24 cellular contexts compared by ENCODE assay signal in genomic region chr19:6006896-6007295, GRCh38. TPM values are rescaled to one million over a fixed set of nuclear protein-coding genes. Genes with fewer than 3 reads are reported as not detected.
DNase-seq lines count a peak whose midpoint lies in the region; ATAC-seq, FAIRE-seq and TF ChIP-seq lines count a peak whose summit lies in the region.
"Had no signal": no experiment of that assay in that cellular context is flagged by ENCODE, and none has a peak within 500 bp of the region (broad histone marks: within the 10 kb centered on the region; RNA-seq: fewer than 3 reads in every experiment).

No MANE protein-coding gene starts in this region.

- no peak overlapping the region for H2BK5ac ChIP-seq in IMR-90 (ENCODE audit: low read depth, low read length, poor library complexity, severe bottlenecking)

- H3K4me1 ChIP-seq in SK-N-SH (ENCODE audit: control insufficient read depth in 1 of 2, insufficient read depth in 2 of 2, low read depth in 1 of 2, low read length in 1 of 2), result peaks cover 0 to 8% of the 10 kb centered on the region in 2 experiments; a peak in 1 of 4 replicates
- H3K4me1 ChIP-seq in IMR-90 (ENCODE audit: control insufficient read depth, insufficient read depth, low read length), result no peaks in the 10 kb centered on the region
- no peaks in the 10 kb centered on the region for H3K4me1 ChIP-seq in kidney (ENCODE audit: control insufficient read depth in 1 of 2, insufficient read depth in 1 of 2, low read depth in 1 of 2, low read length in 2 of 2)
- H3K4me1 ChIP-seq: A549, Caco-2 had no signal

- POLR2A ChIA-PET in SK-N-SH (lab: Yijun Ruan, JAX) (no interaction called here), IMR-90 (lab: Charles Lee; ENCODE audit: unreplicated experiment) (no interaction called here)

- no peaks in the 10 kb centered on the region for H3K4me1 Mint-ChIP-seq in activated T-helper 17 cell treated with anti-CD3 and anti-CD28 coated beads, Interleukin-2, amount 50 U/mL, for 72 hours
- H3K4me1 Mint-ChIP-seq: B cell had no signal

- H3K4me2 ChIP-seq in SK-N-SH (no peak overlapping the region), IMR-90 (ENCODE audit: low read depth, low read length) (no peak overlapping the region)
- H3K4me2 ChIP-seq: A549; BLaER1 treated with 17β-estradiol and CSF1 and Interleukin-3, amounts not matched to agents 10 nM and 100 nM had no signal

- no peaks in the 10 kb centered on the region for H3K79me1 ChIP-seq in IMR-90 (ENCODE audit: low read depth in 1 of 2, low read length in 2 of 2)

- H2BK20ac ChIP-seq in IMR-90 (ENCODE audit: low read depth, low read length), result no peak overlapping the region

- no peak overlapping the region for H4K91ac ChIP-seq in IMR-90 (ENCODE audit: insufficient read depth, low read depth, low read length)

- H4K20me1 ChIP-seq in SK-N-SH (ENCODE audit: insufficient read depth) (no peaks in the 10 kb centered on the region), IMR-90 (ENCODE audit: insufficient read depth, low read length) (no peaks in the 10 kb centered on the region; the same call in 1 of the 2 replicates)
- H4K20me1 ChIP-seq: BLaER1 treated with 17β-estradiol and CSF1 and Interleukin-3, amounts not matched to agents 10 nM and 100 nM had no signal

- no peak overlapping the region for H3K27ac Mint-ChIP-seq in activated T-helper 17 cell treated with anti-CD3 and anti-CD28 coated beads, Interleukin-2, amount 50 U/mL, for 72 hours
- H3K27ac Mint-ChIP-seq: B cell; CD4-positive, alpha-beta T cell; CD8-positive, alpha-beta T cell had no signal

- H3K9me3 ChIP-seq in SK-N-SH (no peaks in the 10 kb centered on the region), IMR-90 (ENCODE audit: control insufficient read depth, insufficient read depth, low read length) (no peaks in the 10 kb centered on the region), kidney (ENCODE audit: control insufficient read depth in 1 of 2, low read length in 2 of 2) (no peaks in the 10 kb centered on the region)
- H3K9me3 ChIP-seq: A549, Caco-2 had no signal

- no peak overlapping the region for H3K4me3 ChIP-seq in SK-N-SH (ENCODE audit: low read depth in 2 of 2, low read length in 1 of 2)
- no peak overlapping the region for H3K4me3 ChIP-seq in IMR-90 (ENCODE audit: insufficient read depth, low read depth, low read length)
- no peak overlapping the region for H3K4me3 ChIP-seq in kidney (ENCODE audit: low read length in 2 of 2)
- H3K4me3 ChIP-seq: A549; BLaER1 treated with 17β-estradiol and CSF1 and Interleukin-3, amounts not matched to agents 10 nM and 100 nM had no signal

- BruUV-seq in IMR-90 (replicated peaks; lab: Mats Ljungman, UMichigan), result no TSS peak

- no peaks in the 10 kb centered on the region for H3K79me2 ChIP-seq in SK-N-SH (ENCODE audit: insufficient read depth)

- no peak overlapping the region for H2BK15ac ChIP-seq in IMR-90 (ENCODE audit: low read depth, low read length)

- dilution Hi-C loops in IMR-90 (cut with HindIII; ENCODE audit: low sequenced_read_pairs, unreplicated experiment), result no loop called here

- ATAC-seq in SK-N-SH treated with all-trans-retinoic acid at 6 μM for 48 hours (no peak), IMR-90 (ENCODE audit: low read depth) (no peak), omental fat pad (ENCODE audit: low FRiP score) (peak; percentile 5), GM21447 (IDR thresholded peaks at IDR 0.05; ENCODE audit: unreplicated experiment) (no peak)
- no peak for ATAC-seq in activated T-helper 17 cell treated with anti-CD3 and anti-CD28 coated beads, Interleukin-2, amount 50 U/mL, for 72 hours (replicated peaks)
- ATAC-seq: A549; CD8-positive, alpha-beta T cell had no signal

- H3K9me2 ChIP-seq in SK-N-SH, result no peaks in the 10 kb centered on the region

- H3K9me3 Mint-ChIP-seq in activated T-helper 17 cell treated with anti-CD3 and anti-CD28 coated beads, Interleukin-2, amount 50 U/mL, for 72 hours, result no peaks in the 10 kb centered on the region
- H3K9me3 Mint-ChIP-seq: CD4-positive, alpha-beta T cell; CD8-positive, alpha-beta T cell had no signal

- no peak for TF ChIP-seq CTCF in SK-N-SH (IDR thresholded peaks at IDR 0.05)
- no peak for TF ChIP-seq CTCF in IMR-90 (conservative IDR thresholded peaks at IDR 0.05; ENCODE audit: low read depth, low read length)
- TF ChIP-seq CTCF in kidney (IDR thresholded peaks at IDR 0.05; ENCODE audit: borderline replicate concordance, extremely low read depth, insufficient read depth), result no peak
- TF ChIP-seq CTCF in omental fat pad (IDR thresholded peaks at IDR 0.05), result no peak

- intact Hi-C loops in IMR-90 (cut with micrococcal nuclease) (no loop called here), kidney (cut with DNase I) (no loop called here)

- H3K36me3 Mint-ChIP-seq in activated T-helper 17 cell treated with anti-CD3 and anti-CD28 coated beads, Interleukin-2, amount 50 U/mL, for 72 hours (ENCODE audit: low read depth), result no peaks in the 10 kb centered on the region

- no peaks in the 10 kb centered on the region for H3K9me1 ChIP-seq in IMR-90 (ENCODE audit: insufficient read depth, low read length)

- H2AFZ ChIP-seq in SK-N-SH (ENCODE audit: low read depth) (no peak overlapping the region), IMR-90 (replicated peaks; ENCODE audit: low read length, poor library complexity) (no peak overlapping the region)

- no peak overlapping the region for H3K27ac ChIP-seq in SK-N-SH (ENCODE audit: low read depth in 2 of 2, low read length in 1 of 2)
- H3K27ac ChIP-seq in IMR-90 (ENCODE audit: insufficient read depth, low read length), result no peak overlapping the region
- no peak overlapping the region for H3K27ac ChIP-seq in kidney (ENCODE audit: low read depth in 2 of 2, low read length in 2 of 2)
- H3K27ac ChIP-seq: 22Rv1, A549, C4-2B had no signal

- H2BK120ac ChIP-seq in IMR-90 (ENCODE audit: low read depth, low read length), result no peak overlapping the region

- no peak overlapping the region for H3K4ac ChIP-seq in IMR-90 (ENCODE audit: low read depth, low read length)

- TF ChIP-seq RAD21 in SK-N-SH (IDR thresholded peaks at IDR 0.05; ENCODE audit: low read length) (no peak), IMR-90 (IDR thresholded peaks at IDR 0.05; ENCODE audit: low read length) (no peak)

- no peak overlapping the region for H3K14ac ChIP-seq in IMR-90 (replicated peaks; ENCODE audit: low read depth, low read length)

- peak overlapping the region; percentile 55 for H2AK9ac ChIP-seq in IMR-90 (replicated peaks; ENCODE audit: low read depth, low read length, poor library complexity)

- peaks cover 0 to 2% of the 10 kb centered on the region in 2 experiments for H3K36me3 ChIP-seq in SK-N-SH (replicated peaks in 1 of 2; ENCODE audit: control insufficient read depth in 1 of 2, insufficient read depth in 2 of 2, low read length in 1 of 2)
- H3K36me3 ChIP-seq in IMR-90 (ENCODE audit: control insufficient read depth, insufficient read depth, low read length), result peaks cover 3% of the 10 kb centered on the region; the same call in 1 of the 2 replicates
- H3K36me3 ChIP-seq in kidney (ENCODE audit: control insufficient read depth in 1 of 2, insufficient read depth in 2 of 2, low read length in 2 of 2), result no peaks in the 10 kb centered on the region

- WGBS in SK-N-SH (ENCODE audit: low lambda C conversion rate), result 100% methylated on average over 9 of the region's 20 CpGs
- 91% methylated on average over 14 of the region's 20 CpGs; no CpG with 5 or more reads in 1 of the 2 experiments for WGBS in IMR-90 (ENCODE audit: extremely low coverage in 2 of 2, insufficient read length in 1 of 2), 2 experiments

- TF ChIP-seq EP300 in SK-N-SH (IDR thresholded peaks at IDR 0.05; ENCODE audit: borderline replicate concordance in 1 of 2, low read depth in 1 of 2, low read length in 1 of 2), result no peak

- peak; percentile 15 for DNase-seq in SK-N-SH
- no peak for DNase-seq in IMR-90
- peak; percentile 65 for DNase-seq in kidney
- DNase-seq in omental fat pad (ENCODE audit: low spot score), result no peak
- no peak for DNase-seq in cortex of kidney (lab: John Stamatoyannopoulos, UW)
- DNase-seq: AML-193; Caco-2; Calu3; CD4-positive, alpha-beta T cell; CD8-positive, alpha-beta T cell; DMS79 treated with DMSO at 0.1 percent for 48 hours; GF-D8 had no signal

- H3K27me3 ChIP-seq in SK-N-SH (ENCODE audit: insufficient read depth) (no peaks in the 10 kb centered on the region), IMR-90 (ENCODE audit: control insufficient read depth, insufficient read depth, low read length) (no peaks in the 10 kb centered on the region)
- H3K27me3 ChIP-seq: BLaER1 treated with 17β-estradiol and CSF1 and Interleukin-3, amounts not matched to agents 10 nM and 100 nM had no signal

- no peak for FAIRE-seq in kidney (lab: Jason Lieb, UNC)
- FAIRE-seq: A549, D721Med, G401.6, GM12891, GM19239 had no signal

- H3K4me3 Mint-ChIP-seq in activated T-helper 17 cell treated with anti-CD3 and anti-CD28 coated beads, Interleukin-2, amount 50 U/mL, for 72 hours, result no peak overlapping the region
- H3K4me3 Mint-ChIP-seq: B cell; CD4-positive, alpha-beta T cell; CD8-positive, alpha-beta T cell had no signal

- H3K9ac ChIP-seq in SK-N-SH (no peak overlapping the region), IMR-90 (ENCODE audit: low read depth, low read length) (no peak overlapping the region), kidney (ENCODE audit: low read length in 2 of 2) (no peak overlapping the region)

- no peaks in the 10 kb centered on the region for H3K27me3 Mint-ChIP-seq in activated T-helper 17 cell treated with anti-CD3 and anti-CD28 coated beads, Interleukin-2, amount 50 U/mL, for 72 hours
- H3K27me3 Mint-ChIP-seq: B cell; CD4-positive, alpha-beta T cell had no signal

- H3K23ac ChIP-seq in IMR-90 (ENCODE audit: low read depth, low read length), result no peak overlapping the region

- no peak overlapping the region for H3K56ac ChIP-seq in IMR-90 (ENCODE audit: extremely low read depth, insufficient read depth, low read length)

- CTCF ChIA-PET in SK-N-SH (lab: Yijun Ruan, JAX), result interaction anchor here (0.6 to 10.9 kb wide), 4 partner anchors 13 to 41 kb away, joined by 3 to 102 read pairs (median 9); no protein-coding TSS in a partner anchor
- CTCF ChIA-PET in IMR-90 (lab: Yijun Ruan, JAX), result no interaction called here

- H3F3A ChIP-seq in SK-N-SH (replicated peaks; ENCODE audit: insufficient read depth), result no peaks in the 10 kb centered on the region

- H4K5ac ChIP-seq in IMR-90 (ENCODE audit: low read depth, low read length), result no peak overlapping the region

- no peak overlapping the region for H2AK5ac ChIP-seq in IMR-90 (ENCODE audit: low read depth, low read length)

- TF ChIP-seq POLR2A in IMR-90 (IDR thresholded peaks at IDR 0.05; ENCODE audit: low read depth, low read length), result no peak

- no peak overlapping the region for H3K18ac ChIP-seq in IMR-90 (ENCODE audit: low read depth, low read length)

- H4K8ac ChIP-seq in IMR-90 (ENCODE audit: low read depth in 2 of 2, low read length in 2 of 2), result no peak overlapping the region

- in situ Hi-C loops in IMR-90 (cut with MboI; ENCODE audit: low sequenced_read_pairs), result no loop called here

RNA-seq across cellular contexts. Expression of gene RANBP3, which starts 29.0 kb away (rescaled TPM):
- polyA plus RNA-seq in SK-N-SH (2012; rRNA removed) (71.8 and 84.0 TPM in 2 replicates), IMR-90 (2012; rRNA removed) (111 and 165 TPM in 2 replicates), kidney (ENCODE audit: insufficient read depth, low read depth, low replicate concordance) (33.7 TPM)
- polyA plus RNA-seq in SK-N-SH (2012; cell fraction: cytosol; rRNA removed), result 38.5 and 46.3 TPM in 2 replicates
- 102 and 210 TPM in 2 replicates for polyA plus RNA-seq in SK-N-SH (2012; cell fraction: nucleus; rRNA removed)
- total RNA-seq in IMR-90 (2012; rRNA removed) (42.5 and 46.7 TPM in 2 replicates), kidney (69.7 TPM), omental fat pad (10 to 100 TPM; 43.8 to 60.1 (median 45.9) TPM)
- polyA plus RNA-seq in IMR-90 (2012; cell fraction: cytosol; rRNA removed), result 75.6 and 136 TPM in 2 replicates
- 170 and 215 TPM in 2 replicates for polyA plus RNA-seq in IMR-90 (2012; cell fraction: nucleus; rRNA removed; ENCODE audit: low replicate concordance)
- 100 to 1,000 TPM in 1 of 2 donors, 10 to 100 TPM in 1; 81.4 to 112 TPM for total RNA-seq in activated T-helper 17 cell treated with anti-CD3 and anti-CD28 coated beads, Interleukin-2, amount 50 U/mL, for 72 hours

Comparison
In these comparisons a context has a peak if more than half of its experiments do, and no peak if none do; other contexts are left out.
1. DNase-seq: peak in SK-N-SH (single experiment) and kidney (single experiment); none in IMR-90 (single experiment), omental fat pad (single experiment) and cortex of kidney (single experiment).